1 cellular context compared by ENCODE assay signal in genomic region chr1:117059678-117060440, GRCh38.
TF ChIP-seq lines count a peak whose summit lies in the region.

Gene TTF2, plus strand, starts transcription at chr1:117060326. Its CDS starts 21 bp downstream, at chr1:117060347.

TF ChIP-seq in HepG2, 621 proteins besides CTCF, POLR2A, EP300 and RAD21 (continued from another document and continues in another):
- TF ChIP-seq SOX5 (CRISPR knock-in tag; IDR thresholded peaks at IDR 0.05; ENCODE audit: borderline replicate concordance) (no peak), ZNF557 (CRISPR knock-in tag; IDR thresholded peaks at IDR 0.05) (no peak), ZNF652 (CRISPR knock-in tag; IDR thresholded peaks at IDR 0.05; ENCODE audit: borderline replicate concordance, low read depth) (no peak), ZBTB3 (CRISPR knock-in tag; IDR thresholded peaks at IDR 0.05; ENCODE audit: borderline replicate concordance, low read depth) (no peak), TBX2 (CRISPR knock-in tag; IDR thresholded peaks at IDR 0.05; ENCODE audit: borderline replicate concordance) (peak; percentile 44; the same call in 1 of the 2 replicates), SSRP1 (CRISPR knock-in tag; IDR thresholded peaks at IDR 0.05) (no peak), ZNF777 (CRISPR knock-in tag; IDR thresholded peaks at IDR 0.05) (no peak), FOXJ3 (CRISPR knock-in tag; IDR thresholded peaks at IDR 0.05; ENCODE audit: borderline replicate concordance) (no peak), ZNF232 (CRISPR knock-in tag; IDR thresholded peaks at IDR 0.05; ENCODE audit: borderline replicate concordance) (no peak), ZEB1 (IDR thresholded peaks at IDR 0.05; ENCODE audit: insufficient replicate concordance, low read depth) (no peak), ATAD3A (CRISPR knock-in tag; IDR thresholded peaks at IDR 0.05) (no peak), FOXA3 (CRISPR knock-in tag; IDR thresholded peaks at IDR 0.05) (no peak), ZC3H4 (CRISPR knock-in tag; IDR thresholded peaks at IDR 0.05; ENCODE audit: borderline replicate concordance) (no peak), ZNF703 (CRISPR knock-in tag; IDR thresholded peaks at IDR 0.05; ENCODE audit: borderline replicate concordance) (no peak; the same call in 1 of the 2 replicates), NFIC (IDR thresholded peaks at IDR 0.05; ENCODE audit: low read length) (no peak), ZNF136 (CRISPR knock-in tag; IDR thresholded peaks at IDR 0.05; ENCODE audit: low read depth) (no peak), LCORL (IDR thresholded peaks at IDR 0.05) (no peak), LCORL (CRISPR knock-in tag; IDR thresholded peaks at IDR 0.05) (no peak), MZF1 (CRISPR knock-in tag; IDR thresholded peaks at IDR 0.05; ENCODE audit: borderline replicate concordance) (no peak), ZNF501 (CRISPR knock-in tag; IDR thresholded peaks at IDR 0.05) (peak; percentile 35; the same call in 1 of the 2 replicates), POLR2AphosphoS2 (IDR thresholded peaks at IDR 0.05; ENCODE audit: low read depth, low read length) (no peak), RFXAP (CRISPR knock-in tag; IDR thresholded peaks at IDR 0.05; ENCODE audit: borderline replicate concordance) (no peak), AGO1 (IDR thresholded peaks at IDR 0.05; ENCODE audit: low read depth, low read length, poor library complexity, severe bottlenecking) (no peak), MIER2 (CRISPR knock-in tag; IDR thresholded peaks at IDR 0.05) (no peak), ZSCAN9 (CRISPR knock-in tag; IDR thresholded peaks at IDR 0.05; ENCODE audit: borderline replicate concordance) (no peak), ZNF382 (CRISPR knock-in tag; IDR thresholded peaks at IDR 0.05; ENCODE audit: borderline replicate concordance) (no peak), ZNF20 (CRISPR knock-in tag; IDR thresholded peaks at IDR 0.05) (0 out of 2 replicates have a peak, but pooled peaks have one; percentile 38), MYPOP (CRISPR knock-in tag; IDR thresholded peaks at IDR 0.05) (peak; percentile 63; the same call in 1 of the 2 replicates), ZZZ3 (CRISPR knock-in tag; IDR thresholded peaks at IDR 0.05; ENCODE audit: borderline replicate concordance) (no peak), RXRB (CRISPR knock-in tag; IDR thresholded peaks at IDR 0.05; ENCODE audit: borderline replicate concordance) (no peak), SNRNP70 (IDR thresholded peaks at IDR 0.05; ENCODE audit: low read depth, low read length) (no peak), HINFP (CRISPR knock-in tag; IDR thresholded peaks at IDR 0.05; ENCODE audit: low read depth) (no peak), ZNF18 (CRISPR knock-in tag; IDR thresholded peaks at IDR 0.05; ENCODE audit: insufficient replicate concordance) (no peak), ZNF614 (CRISPR knock-in tag; IDR thresholded peaks at IDR 0.05; ENCODE audit: borderline replicate concordance) (no peak), ZBTB49 (CRISPR knock-in tag; IDR thresholded peaks at IDR 0.05; ENCODE audit: borderline replicate concordance) (no peak), IRF1 (CRISPR knock-in tag; IDR thresholded peaks at IDR 0.05; ENCODE audit: low read depth) (no peak), KMT2B (CRISPR knock-in tag; IDR thresholded peaks at IDR 0.05) (peak; percentile 42; the same call in 1 of the 2 replicates), ZNF251 (CRISPR knock-in tag; IDR thresholded peaks at IDR 0.05) (no peak), ZNF282 (IDR thresholded peaks at IDR 0.05; ENCODE audit: partially characterized antibody) (no peak), MBNL3 (CRISPR knock-in tag; conservative IDR thresholded peaks at IDR 0.05) (no peak), ZMYM4 (CRISPR knock-in tag; IDR thresholded peaks at IDR 0.05) (peak; percentile 74), LBX2 (CRISPR knock-in tag; IDR thresholded peaks at IDR 0.05; ENCODE audit: borderline replicate concordance) (no peak), HNRNPUL1 (IDR thresholded peaks at IDR 0.05; ENCODE audit: low read depth, low read length) (no peak), ZFP90 (CRISPR knock-in tag; IDR thresholded peaks at IDR 0.05; ENCODE audit: borderline replicate concordance) (no peak; the same call in 1 of the 2 replicates), FLYWCH1 (CRISPR knock-in tag; IDR thresholded peaks at IDR 0.05) (no peak), PBX2 (CRISPR knock-in tag; IDR thresholded peaks at IDR 0.05) (no peak), ZNF143 (CRISPR knock-in tag; IDR thresholded peaks at IDR 0.05) (peak; percentile 38; the same call in 1 of the 2 replicates)
- TF ChIP-seq, protein P1, sequence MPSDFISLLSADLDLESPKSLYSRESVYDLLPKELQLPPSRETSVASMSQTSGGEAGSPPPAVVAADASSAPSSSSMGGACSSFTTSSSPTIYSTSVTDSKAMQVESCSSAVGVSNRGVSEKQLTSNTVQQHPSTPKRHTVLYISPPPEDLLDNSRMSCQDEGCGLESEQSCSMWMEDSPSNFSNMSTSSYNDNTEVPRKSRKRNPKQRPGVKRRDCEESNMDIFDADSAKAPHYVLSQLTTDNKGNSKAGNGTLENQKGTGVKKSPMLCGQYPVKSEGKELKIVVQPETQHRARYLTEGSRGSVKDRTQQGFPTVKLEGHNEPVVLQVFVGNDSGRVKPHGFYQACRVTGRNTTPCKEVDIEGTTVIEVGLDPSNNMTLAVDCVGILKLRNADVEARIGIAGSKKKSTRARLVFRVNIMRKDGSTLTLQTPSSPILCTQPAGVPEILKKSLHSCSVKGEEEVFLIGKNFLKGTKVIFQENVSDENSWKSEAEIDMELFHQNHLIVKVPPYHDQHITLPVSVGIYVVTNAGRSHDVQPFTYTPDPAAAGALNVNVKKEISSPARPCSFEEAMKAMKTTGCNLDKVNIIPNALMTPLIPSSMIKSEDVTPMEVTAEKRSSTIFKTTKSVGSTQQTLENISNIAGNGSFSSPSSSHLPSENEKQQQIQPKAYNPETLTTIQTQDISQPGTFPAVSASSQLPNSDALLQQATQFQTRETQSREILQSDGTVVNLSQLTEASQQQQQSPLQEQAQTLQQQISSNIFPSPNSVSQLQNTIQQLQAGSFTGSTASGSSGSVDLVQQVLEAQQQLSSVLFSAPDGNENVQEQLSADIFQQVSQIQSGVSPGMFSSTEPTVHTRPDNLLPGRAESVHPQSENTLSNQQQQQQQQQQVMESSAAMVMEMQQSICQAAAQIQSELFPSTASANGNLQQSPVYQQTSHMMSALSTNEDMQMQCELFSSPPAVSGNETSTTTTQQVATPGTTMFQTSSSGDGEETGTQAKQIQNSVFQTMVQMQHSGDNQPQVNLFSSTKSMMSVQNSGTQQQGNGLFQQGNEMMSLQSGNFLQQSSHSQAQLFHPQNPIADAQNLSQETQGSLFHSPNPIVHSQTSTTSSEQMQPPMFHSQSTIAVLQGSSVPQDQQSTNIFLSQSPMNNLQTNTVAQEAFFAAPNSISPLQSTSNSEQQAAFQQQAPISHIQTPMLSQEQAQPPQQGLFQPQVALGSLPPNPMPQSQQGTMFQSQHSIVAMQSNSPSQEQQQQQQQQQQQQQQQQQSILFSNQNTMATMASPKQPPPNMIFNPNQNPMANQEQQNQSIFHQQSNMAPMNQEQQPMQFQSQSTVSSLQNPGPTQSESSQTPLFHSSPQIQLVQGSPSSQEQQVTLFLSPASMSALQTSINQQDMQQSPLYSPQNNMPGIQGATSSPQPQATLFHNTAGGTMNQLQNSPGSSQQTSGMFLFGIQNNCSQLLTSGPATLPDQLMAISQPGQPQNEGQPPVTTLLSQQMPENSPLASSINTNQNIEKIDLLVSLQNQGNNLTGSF (CRISPR knock-in tag; IDR thresholded peaks at IDR 0.05) = no peak
- TF ChIP-seq, protein P2, sequence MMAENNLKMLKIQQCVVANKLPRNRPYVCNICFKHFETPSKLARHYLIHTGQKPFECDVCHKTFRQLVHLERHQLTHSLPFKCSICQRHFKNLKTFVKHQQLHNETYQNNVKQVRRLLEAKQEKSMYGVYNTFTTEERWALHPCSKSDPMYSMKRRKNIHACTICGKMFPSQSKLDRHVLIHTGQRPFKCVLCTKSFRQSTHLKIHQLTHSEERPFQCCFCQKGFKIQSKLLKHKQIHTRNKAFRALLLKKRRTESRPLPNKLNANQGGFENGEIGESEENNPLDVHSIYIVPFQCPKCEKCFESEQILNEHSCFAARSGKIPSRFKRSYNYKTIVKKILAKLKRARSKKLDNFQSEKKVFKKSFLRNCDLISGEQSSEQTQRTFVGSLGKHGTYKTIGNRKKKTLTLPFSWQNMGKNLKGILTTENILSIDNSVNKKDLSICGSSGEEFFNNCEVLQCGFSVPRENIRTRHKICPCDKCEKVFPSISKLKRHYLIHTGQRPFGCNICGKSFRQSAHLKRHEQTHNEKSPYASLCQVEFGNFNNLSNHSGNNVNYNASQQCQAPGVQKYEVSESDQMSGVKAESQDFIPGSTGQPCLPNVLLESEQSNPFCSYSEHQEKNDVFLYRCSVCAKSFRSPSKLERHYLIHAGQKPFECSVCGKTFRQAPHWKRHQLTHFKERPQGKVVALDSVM (CRISPR knock-in tag; IDR thresholded peaks at IDR 0.05) = no peak
- TF ChIP-seq, protein P3, sequence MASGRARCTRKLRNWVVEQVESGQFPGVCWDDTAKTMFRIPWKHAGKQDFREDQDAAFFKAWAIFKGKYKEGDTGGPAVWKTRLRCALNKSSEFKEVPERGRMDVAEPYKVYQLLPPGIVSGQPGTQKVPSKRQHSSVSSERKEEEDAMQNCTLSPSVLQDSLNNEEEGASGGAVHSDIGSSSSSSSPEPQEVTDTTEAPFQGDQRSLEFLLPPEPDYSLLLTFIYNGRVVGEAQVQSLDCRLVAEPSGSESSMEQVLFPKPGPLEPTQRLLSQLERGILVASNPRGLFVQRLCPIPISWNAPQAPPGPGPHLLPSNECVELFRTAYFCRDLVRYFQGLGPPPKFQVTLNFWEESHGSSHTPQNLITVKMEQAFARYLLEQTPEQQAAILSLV (CRISPR knock-in tag; IDR thresholded peaks at IDR 0.05; ENCODE audit: borderline replicate concordance) = peak; percentile 66; the same call in 1 of the 2 replicates
